8 cellular contexts compared by ENCODE assay signal in genomic region chr9:38621434-38622082, GRCh38. TPM values are rescaled to one million over a fixed set of nuclear protein-coding genes. Genes with fewer than 3 reads are reported as not detected.
DNase-seq lines count a peak whose midpoint lies in the region; ATAC-seq and TF ChIP-seq lines count a peak whose summit lies in the region.

No MANE protein-coding gene starts in this region.

- peak overlapping the region; percentile 44 for H3K27ac Mint-ChIP-seq in osteocyte (ENCODE audit: unreplicated experiment)

- peak overlapping the region; percentile 75 for H3K4me3 Mint-ChIP-seq in osteocyte (ENCODE audit: unreplicated experiment)

- ATAC-seq in foreskin keratinocyte (peak; percentile 24), HG03457 (IDR thresholded peaks at IDR 0.05; ENCODE audit: unreplicated experiment) (no peak)

- H3K27me3 Mint-ChIP-seq in osteocyte (ENCODE audit: unreplicated experiment), result peaks cover 13% of the 10 kb centered on the region

- H3K36me3 Mint-ChIP-seq in osteocyte (ENCODE audit: unreplicated experiment), result peaks cover 10% of the 10 kb centered on the region

- H3K4me1 Mint-ChIP-seq in osteocyte (ENCODE audit: unreplicated experiment), result peaks cover 18% of the 10 kb centered on the region

- H3K27ac ChIP-seq in foreskin keratinocyte, result no peak overlapping the region

- DNase-seq in NCI-H2196 (lab: John Stamatoyannopoulos, UW; ENCODE audit: unreplicated experiment) (peak; percentile 45), NCI-H2196 treated with DMSO at 0.1 percent for 48 hours (lab: John Stamatoyannopoulos, UW; ENCODE audit: unreplicated experiment) (no peak), NCI-H1092 treated with DMSO at 0.1 percent for 48 hours (lab: John Stamatoyannopoulos, UW) (peak; percentile 75), foreskin keratinocyte (peak in 1 of 2 donors; percentile 22), osteocyte (ENCODE audit: extremely low spot score, unreplicated experiment) (no peak), NOMO-1 treated with dmso at 0.1 percent for 144 hours (lab: John Stamatoyannopoulos, UW; ENCODE audit: unreplicated experiment) (no peak)
- DNase-seq in activated CD8-positive, alpha-beta memory T cell treated with anti-CD3 and anti-CD28 coated beads, Interleukin-2, amount 50 U/mL, for 4 hours, result peak; percentile 36

- TF ChIP-seq CTCF in foreskin keratinocyte (conservative IDR thresholded peaks at IDR 0.05), result no peak
- TF ChIP-seq CTCF in osteocyte (IDR thresholded peaks at IDR 0.05), result no peak

- peaks cover 12% of the 10 kb centered on the region for H3K27me3 ChIP-seq in foreskin keratinocyte

- H3K9me3 Mint-ChIP-seq in osteocyte (ENCODE audit: unreplicated experiment), result peaks cover 15% of the 10 kb centered on the region

- H3K4me1 ChIP-seq in foreskin keratinocyte, result peaks cover 27% of the 10 kb centered on the region

RNA-seq across cellular contexts. Expression of gene ANKRD18A, which starts 1.2 kb away (rescaled TPM):
- total RNA-seq in foreskin keratinocyte (6.4 and 8.4 TPM in 2 replicates), osteocyte (14.2 and 14.6 TPM in 2 replicates)
- 1.2 and 1.3 TPM in 2 replicates for polyA plus RNA-seq in foreskin keratinocyte

Comparison
In these comparisons a context has a peak if more than half of its experiments do, and no peak if none do; other contexts are left out.
1. DNase-seq: peak in NCI-H2196 (single experiment), NCI-H1092 treated with DMSO at 0.1 percent for 48 hours (single experiment) and activated CD8-positive, alpha-beta memory T cell treated with anti-CD3 and anti-CD28 coated beads, Interleukin-2, amount 50 U/mL, for 4 hours (single experiment); none in NCI-H2196 treated with DMSO at 0.1 percent for 48 hours (single experiment), osteocyte (single experiment) and NOMO-1 treated with dmso at 0.1 percent for 144 hours (single experiment).